ENCODE assay signal across 8 cellular contexts in genomic region chr17:40363480-40363838, GRCh38. TPM values are rescaled to one million over a fixed set of nuclear protein-coding genes. Genes with fewer than 3 reads are reported as not detected.
DNase-seq lines count a peak whose midpoint lies in the region; ATAC-seq, FAIRE-seq and TF ChIP-seq lines count a peak whose summit lies in the region.

No MANE protein-coding gene starts in this region.

- ATAC-seq in right lobe of liver, result peak in 1 of 4 donors; percentile 1
- no peak for ATAC-seq in HG03039 (IDR thresholded peaks at IDR 0.05; ENCODE audit: unreplicated experiment)

- no peak overlapping the region for H3K27ac ChIP-seq in astrocyte (ENCODE audit: low read depth, low read length)
- H3K27ac ChIP-seq in right lobe of liver, result no peak overlapping the region
- no peak overlapping the region for H3K27ac ChIP-seq in tibial nerve

- H3K4me1 Mint-ChIP-seq in astrocyte (ENCODE audit: low read depth, unreplicated experiment), result peaks cover 2% of the 10 kb centered on the region

- 0% methylated on average over 3 of the region's 40 CpGs for WGBS in right lobe of liver (ENCODE audit: insufficient coverage, low coverage, low lambda C conversion rate, missing lambda C conversion rate)
- WGBS in tibial nerve, 2 donors, result 3 to 7% methylated on average over 3 to 27 of the region's 40 CpGs

- H3K36me3 Mint-ChIP-seq in astrocyte (ENCODE audit: low read depth, unreplicated experiment), result no peaks in the 10 kb centered on the region

- peak; percentile 21 for DNase-seq in stimulated activated CD4-positive, alpha-beta T cell treated with anti-CD3 and anti-CD28 coated beads, Interleukin-4, amount 100 ng/mL, for 1 hour
- no peak for DNase-seq in stimulated activated CD4-positive, alpha-beta T cell treated with anti-CD3 and anti-CD28 coated beads, Interleukin-1b, Interleukin-23, amount 100 ng/mL, for 48 hours
- DNase-seq in astrocyte (ENCODE audit: low read depth) (peak; percentile 25), right lobe of liver (peak in 2 of 3 donors; percentile 42 to 43), tibial nerve (ENCODE audit: low spot score in 2 of 2) (no peak), HT-29 (ENCODE audit: low spot score) (no peak), SKM-1 (lab: John Stamatoyannopoulos, UW; ENCODE audit: unreplicated experiment) (no peak)

- H3K9me3 Mint-ChIP-seq in astrocyte (ENCODE audit: unreplicated experiment), result no peaks in the 10 kb centered on the region

- H3K4me1 ChIP-seq in astrocyte (ENCODE audit: insufficient read depth, low read length) (peaks cover 6% of the 10 kb centered on the region), right lobe of liver (peaks cover 0 to 3% (median under 1%) of the 10 kb centered on the region in 4 donors), tibial nerve (peaks cover 0 to 30% (median 6%) of the 10 kb centered on the region in 4 donors)

- H3K9me3 ChIP-seq in astrocyte (ENCODE audit: insufficient read depth, low read depth, low read length) (no peaks in the 10 kb centered on the region), right lobe of liver (no peaks in the 10 kb centered on the region), tibial nerve (no peaks in the 10 kb centered on the region)

- H3K79me2 ChIP-seq in astrocyte (ENCODE audit: insufficient read depth, low read length), result no peaks in the 10 kb centered on the region

- TF ChIP-seq POLR2A in right lobe of liver (IDR thresholded peaks at IDR 0.05) (no peak), tibial nerve (IDR thresholded peaks at IDR 0.05) (no peak)

- intact Hi-C loops in right lobe of liver (cut with DNase I), result loop anchor here in 1 of 2 donors (10.0 kb wide), 1 partner anchor 121 kb away; no protein-coding TSS in a partner anchor

- H3K27ac Mint-ChIP-seq in astrocyte (ENCODE audit: unreplicated experiment), result no peak overlapping the region

- H3K4me2 ChIP-seq in astrocyte (ENCODE audit: low read length), result peak overlapping the region; percentile 90

- H3K36me3 ChIP-seq in astrocyte (ENCODE audit: insufficient read depth, low read length) (no peaks in the 10 kb centered on the region), right lobe of liver (no peaks in the 10 kb centered on the region), tibial nerve (no peaks in the 10 kb centered on the region)

- H2AFZ ChIP-seq in astrocyte (ENCODE audit: low read depth, low read length), result peak overlapping the region; percentile 87

- no peak for FAIRE-seq in astrocyte (lab: Jason Lieb, UNC)

- H3K9ac ChIP-seq in astrocyte (ENCODE audit: low read length), result peak overlapping the region; percentile 23

- no peak for TF ChIP-seq EP300 in tibial nerve (IDR thresholded peaks at IDR 0.05)

- H3K27me3 ChIP-seq in astrocyte (ENCODE audit: insufficient read depth, low read length) (peaks cover 4% of the 10 kb centered on the region), right lobe of liver (no peaks in the 10 kb centered on the region), tibial nerve (peaks cover 0 to 7% of the 10 kb centered on the region in 2 donors)

- TF ChIP-seq CTCF in astrocyte (IDR thresholded peaks at IDR 0.05; ENCODE audit: insufficient read depth, low read depth, low read length), result no peak
- TF ChIP-seq CTCF in right lobe of liver (IDR thresholded peaks at IDR 0.05), result no peak
- TF ChIP-seq CTCF in tibial nerve (IDR thresholded peaks at IDR 0.05), result no peak

- H4K20me1 ChIP-seq in astrocyte (ENCODE audit: insufficient read depth, low read length), result no peaks in the 10 kb centered on the region

- H3K4me3 ChIP-seq in astrocyte (ENCODE audit: insufficient read depth, low read depth, low read length) (peak overlapping the region; percentile 56), right lobe of liver (peak overlapping the region; percentile 49 to 64 (median 55)), tibial nerve (peak overlapping the region; percentile 30 to 60 (median 45))

- peaks cover 9% of the 10 kb centered on the region for H3K27me3 Mint-ChIP-seq in astrocyte (ENCODE audit: low read depth, unreplicated experiment)

- H3K4me3 Mint-ChIP-seq in astrocyte (ENCODE audit: unreplicated experiment), result peak overlapping the region; percentile 77

RNA-seq across cellular contexts. Expression of gene GJD3, which starts 1.1 kb away (rescaled TPM):
- total RNA-seq in astrocyte (0.34 and 0.43 TPM in 2 replicates), right lobe of liver (under 1 TPM in 5 of 6 experiments, not detected in 1; 0.22 to 0.78 (median 0.37) TPM), tibial nerve (not detected)
- not detected in 2 replicates for total RNA-seq in HT-29 (2014; rRNA removed; shearing (Covaris generic))

RNA-seq across cellular contexts. Expression of gene TOP2A, which starts 54.2 kb away (rescaled TPM):
- 7.3 and 12.6 TPM in 2 replicates for total RNA-seq in astrocyte
- 1 to 10 TPM in 4 of 6 experiments, under 1 TPM in 2; 0.22 to 7.3 (median 3.0) TPM for total RNA-seq in right lobe of liver
- 1 to 10 TPM in 3 of 4 donors, under 1 TPM in 1; 0.21 to 7.1 (median 2.6) TPM for total RNA-seq in tibial nerve
- total RNA-seq in HT-29 (2014; rRNA removed; shearing (Covaris generic)), result 65.3 and 74.9 TPM in 2 replicates

RNA-seq across cellular contexts. Expression of gene RARA, which starts 54.5 kb away (rescaled TPM):
- 37.6 and 38.8 TPM in 2 replicates for total RNA-seq in astrocyte
- total RNA-seq in right lobe of liver, result 10 to 100 TPM; 17.7 to 41.9 (median 22.9) TPM
- total RNA-seq in tibial nerve, result 10 to 100 TPM; 28.9 to 58.2 (median 46.4) TPM
- total RNA-seq in HT-29 (2014; rRNA removed; shearing (Covaris generic)), result 40.0 and 44.5 TPM in 2 replicates

Comparison
In these comparisons a context has a peak if more than half of its experiments do, and no peak if none do; other contexts are left out.
1. DNase-seq: peak in stimulated activated CD4-positive, alpha-beta T cell treated with anti-CD3 and anti-CD28 coated beads, Interleukin-4, amount 100 ng/mL, for 1 hour (single experiment), astrocyte (single experiment) and right lobe of liver (2 of 3); none in stimulated activated CD4-positive, alpha-beta T cell treated with anti-CD3 and anti-CD28 coated beads, Interleukin-1b, Interleukin-23, amount 100 ng/mL, for 48 hours (single experiment), tibial nerve (0 of 2), HT-29 (single experiment) and SKM-1 (single experiment).
2. Peak in every context shown above with its lines, with median percentiles within 50 percentile points of each other: H3K4me3 ChIP-seq.